In the genomic region with DNA sequence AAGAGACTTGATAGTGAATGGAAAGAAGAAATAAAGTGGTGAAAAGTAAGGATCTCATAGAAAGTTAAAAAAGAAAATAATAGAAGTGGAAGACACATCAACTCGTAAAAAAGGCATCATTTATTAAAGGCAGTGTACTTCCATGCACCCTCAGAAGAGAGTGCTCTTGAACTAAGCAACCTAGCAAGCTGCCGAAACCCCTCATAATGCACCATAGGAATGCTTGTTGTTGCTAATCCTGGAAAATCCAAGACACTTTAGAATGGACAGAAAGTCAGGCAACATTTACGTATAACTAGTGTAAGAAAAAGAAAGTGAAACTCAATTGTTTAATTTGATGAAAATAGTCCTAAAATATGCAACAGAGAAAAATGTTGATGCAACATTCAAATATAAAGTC, we compare ENCODE assay signal across 18 cellular contexts. TPM values are rescaled to one million over a fixed set of nuclear protein-coding genes. Genes with fewer than 3 reads are reported as not detected.
A peak's percentile ranks its signal among the peaks of the same experiment; 100 is the strongest.
DNase-seq lines count a peak whose midpoint lies in the region; ATAC-seq and TF ChIP-seq lines count a peak whose summit lies in the region.
"Had no signal": no experiment of that assay in that cellular context is flagged by ENCODE, and none has a peak within 500 bp of the region (broad histone marks: within the 10 kb centered on the region; RNA-seq: fewer than 3 reads in every experiment).

No MANE protein-coding gene starts in this region.

- no peaks in the 10 kb centered on the region for H3K79me2 ChIP-seq in OCI-LY1 (ENCODE audit: insufficient read depth, low read length)

- ATAC-seq in GM18861 (IDR thresholded peaks at IDR 0.05; ENCODE audit: unreplicated experiment): no peak
- no peak for ATAC-seq in HG03095 (IDR thresholded peaks at IDR 0.05; ENCODE audit: unreplicated experiment)
- ATAC-seq: CD8-positive, alpha-beta T cell; GM12878; Right ventricle myocardium inferior had no signal

- H3K27me3 ChIP-seq in OCI-LY1 (ENCODE audit: insufficient read depth, low read length) (no peaks in the 10 kb centered on the region), adipocyte (replicated peaks; ENCODE audit: control insufficient read depth, insufficient read depth, low read length) (no peaks in the 10 kb centered on the region)
- H3K27me3 ChIP-seq: BLaER1 treated with 17β-estradiol and CSF1 and Interleukin-3, amounts not matched to agents 10 nM and 100 nM had no signal

- H3K36me3 ChIP-seq in OCI-LY1 (ENCODE audit: insufficient read depth, low read length) (no peaks in the 10 kb centered on the region), adipocyte (ENCODE audit: control insufficient read depth, insufficient read depth, low read length, severe bottlenecking) (no peaks in the 10 kb centered on the region)
- H3K36me3 ChIP-seq: BLaER1 treated with 17β-estradiol and CSF1 and Interleukin-3, amounts not matched to agents 10 nM and 100 nM had no signal

- H3K4me2 ChIP-seq in OCI-LY1 (ENCODE audit: low read length): no peak overlapping the region
- H3K4me2 ChIP-seq: BLaER1 treated with 17β-estradiol and CSF1 and Interleukin-3, amounts not matched to agents 10 nM and 100 nM; KMS-11 had no signal

- H4K20me1 ChIP-seq in OCI-LY1 (ENCODE audit: insufficient read depth, low read length): no peaks in the 10 kb centered on the region
- H4K20me1 ChIP-seq: BLaER1 treated with 17β-estradiol and CSF1 and Interleukin-3, amounts not matched to agents 10 nM and 100 nM had no signal

- H3K9me3 ChIP-seq in OCI-LY1 (ENCODE audit: low read length) (peaks cover 6% of the 10 kb centered on the region; the same call in 1 of the 2 replicates), adipocyte (ENCODE audit: control insufficient read depth, low read length) (peaks cover 8% of the 10 kb centered on the region)

- no peaks in the 10 kb centered on the region for H3K9me2 ChIP-seq in OCI-LY1 (ENCODE audit: low read depth, low read length)

- H3K9ac ChIP-seq in OCI-LY1 (ENCODE audit: low read length) (no peak overlapping the region), adipocyte (ENCODE audit: low read length) (no peak overlapping the region)
- H3K9ac ChIP-seq: BLaER1 treated with 17β-estradiol and CSF1 and Interleukin-3, amounts not matched to agents 10 nM and 100 nM; KMS-11 had no signal

- TF ChIP-seq CTCF in OCI-LY1 (IDR thresholded peaks at IDR 0.05; ENCODE audit: low read length) (0 out of 2 replicates have a peak, but pooled peaks have one; percentile 19), fibroblast of villous mesenchyme (IDR thresholded peaks at IDR 0.05; ENCODE audit: insufficient read depth, low read depth, low read length) (no peak)

- H3F3A ChIP-seq in OCI-LY1 (ENCODE audit: insufficient read depth, low read length): no peaks in the 10 kb centered on the region

- H3K4me3 ChIP-seq in OCI-LY1 (ENCODE audit: low read depth, low read length, poor library complexity, severe bottlenecking): no peak overlapping the region
- H3K4me3 ChIP-seq in adipocyte (ENCODE audit: low read length): peak overlapping the region; percentile 34
- H3K4me3 ChIP-seq in fibroblast of villous mesenchyme (ENCODE audit: low read depth, low read length): no peak overlapping the region
- H3K4me3 ChIP-seq: BLaER1 treated with 17β-estradiol and CSF1 and Interleukin-3, amounts not matched to agents 10 nM and 100 nM; GM12878 had no signal

- H3K27ac ChIP-seq in OCI-LY1 (ENCODE audit: low read depth, low read length, poor library complexity, severe bottlenecking): no peak overlapping the region
- H3K27ac ChIP-seq: BLaER1 treated with 17β-estradiol and CSF1 and Interleukin-3, amounts not matched to agents 10 nM and 100 nM; KMS-11 had no signal

- no peak overlapping the region for H2AFZ ChIP-seq in OCI-LY1 (ENCODE audit: low read length)

- DNase-seq in H4 (ENCODE audit: low spot score) (peak; percentile 24), adipocyte (ENCODE audit: low read depth) (no peak), fibroblast of villous mesenchyme (ENCODE audit: low read depth) (peak; percentile 47), cerebellar nuclear complex (lab: John Stamatoyannopoulos, UW) (no peak), NCI-H2107 treated with DMSO at 0.1 percent for 48 hours (lab: John Stamatoyannopoulos, UW; ENCODE audit: unreplicated experiment) (no peak)
- DNase-seq: Calu3; CD8-positive, alpha-beta T cell; NCI-H1048; NCI-H1436; NCI-H2029 treated with DMSO at 0.1 percent for 48 hours; SW 1271 had no signal

- no peaks in the 10 kb centered on the region for H3K4me1 ChIP-seq in OCI-LY1 (ENCODE audit: insufficient read depth, low read length, severe bottlenecking)
- no peaks in the 10 kb centered on the region for H3K4me1 ChIP-seq in adipocyte (ENCODE audit: control insufficient read depth, insufficient read depth, low read length)
- H3K4me1 ChIP-seq: BLaER1 treated with 17β-estradiol and CSF1 and Interleukin-3, amounts not matched to agents 10 nM and 100 nM had no signal

RNA-seq across cellular contexts. Expression of a gene that starts 12.8 kb away (rescaled TPM):
- total RNA-seq in H4 (2014; rRNA removed; shearing (Covaris generic)): 16.0 and 18.0 TPM in 2 replicates
- total RNA-seq in fibroblast of villous mesenchyme: 140 and 218 TPM in 2 replicates
- total RNA-seq: CD8-positive, alpha-beta T cell had no signal

RNA-seq across cellular contexts. Expression of a gene that starts 28.6 kb away (rescaled TPM):
- total RNA-seq in H4 (2014; rRNA removed; shearing (Covaris generic)): not detected in 2 replicates
- total RNA-seq in fibroblast of villous mesenchyme: not detected in 2 replicates
- total RNA-seq: Calu3; CD8-positive, alpha-beta T cell; GM12878; Right ventricle myocardium inferior had no signal

RNA-seq across cellular contexts. Expression of a gene that starts 43.8 kb away (rescaled TPM):
- 57.1 and 58.5 TPM in 2 replicates for total RNA-seq in H4 (2014; rRNA removed; shearing (Covaris generic))
- total RNA-seq in fibroblast of villous mesenchyme: 67.4 and 83.1 TPM in 2 replicates
- total RNA-seq: CD8-positive, alpha-beta T cell had no signal

Comparison
In these comparisons a context has a peak if more than half of its experiments do, and no peak if none do; other contexts are left out.
1. DNase-seq: peak in H4 (single experiment) and fibroblast of villous mesenchyme (single experiment); none in adipocyte (single experiment), cerebellar nuclear complex (0 of 2) and NCI-H2107 treated with DMSO at 0.1 percent for 48 hours (single experiment).